ENCODE assay signal across 8 cellular contexts in the genomic region with DNA sequence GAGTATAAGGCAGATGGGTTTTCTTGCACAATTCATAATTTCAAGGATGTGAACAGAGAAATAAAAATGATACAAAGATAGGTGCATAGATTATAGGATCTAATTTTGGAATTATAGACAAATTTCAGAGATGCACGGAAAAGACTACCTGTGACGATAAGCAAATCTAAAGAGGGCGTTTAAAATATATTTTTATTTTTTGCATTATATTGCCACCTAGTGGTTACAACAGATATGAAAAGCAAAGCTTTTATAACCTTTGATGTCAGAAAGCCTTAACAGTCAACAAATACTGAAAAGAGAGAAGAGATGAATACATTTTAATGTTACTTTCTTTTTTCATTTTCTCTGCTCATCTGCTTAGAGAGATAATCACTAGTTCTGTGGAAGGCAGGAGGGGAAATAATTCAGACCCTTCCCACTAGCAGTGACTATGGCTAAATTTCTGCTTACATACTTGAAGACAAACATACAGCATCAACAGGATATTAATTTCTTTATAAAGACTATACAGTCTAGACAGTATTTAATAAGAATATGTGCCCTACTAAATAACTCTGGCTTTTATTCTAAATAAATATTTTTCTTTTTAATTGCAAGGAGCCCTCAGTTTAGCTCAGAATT. TPM values are rescaled to one million over a fixed set of nuclear protein-coding genes. Genes with fewer than 3 reads are reported as not detected.
DNase-seq lines count a peak whose midpoint lies in the region; ATAC-seq and TF ChIP-seq lines count a peak whose summit lies in the region.

No MANE protein-coding gene starts in this region.

- TF ChIP-seq CTCF in heart right ventricle (IDR thresholded peaks at IDR 0.05) (peak; percentile 36 to 79 (median 66)), brain (conservative IDR thresholded peaks at IDR 0.05) (peak; percentile 87 to 90)

- no peak overlapping the region for H2AK5ac ChIP-seq in mesenchymal stem cell (ENCODE audit: low read length, severe bottlenecking)

- no peaks in the 10 kb centered on the region for H3K27me3 Mint-ChIP-seq in brain

- no peak for ATAC-seq in heart right ventricle
- no peak for ATAC-seq in Right ventricle myocardium inferior
- peak; percentile 67 for ATAC-seq in HG02973 (IDR thresholded peaks at IDR 0.05; ENCODE audit: unreplicated experiment)

- H2BK120ac ChIP-seq in mesenchymal stem cell (ENCODE audit: low read depth, low read length), result no peak overlapping the region

- H3K4me1 ChIP-seq in heart right ventricle (no peaks in the 10 kb centered on the region), mesenchymal stem cell (ENCODE audit: control insufficient read depth, insufficient read depth, low read depth, low read length) (no peaks in the 10 kb centered on the region)

- H3K27me3 ChIP-seq in heart right ventricle (no peaks in the 10 kb centered on the region), mesenchymal stem cell (ENCODE audit: control insufficient read depth in 1 of 2, insufficient read depth in 1 of 2, low read length in 2 of 2) (no peaks in the 10 kb centered on the region)

- H3K9me3 ChIP-seq in heart right ventricle (no peaks in the 10 kb centered on the region), mesenchymal stem cell (ENCODE audit: control insufficient read depth, low read length) (no peaks in the 10 kb centered on the region)

- WGBS in heart right ventricle, 2 donors, result 0% methylated on average over 3 of the region's 3 CpGs
- WGBS in mesenchymal stem cell, result no CpG with 5 or more reads among the region's 3 CpGs

- H3K23ac ChIP-seq in mesenchymal stem cell (ENCODE audit: low read length in 2 of 2), result no peak overlapping the region

- no peak overlapping the region for H2AFZ ChIP-seq in mesenchymal stem cell (ENCODE audit: low read depth, low read length)

- no peaks in the 10 kb centered on the region for H3K79me1 ChIP-seq in mesenchymal stem cell (replicated peaks; ENCODE audit: low read length, poor library complexity, severe bottlenecking)

- H2BK5ac ChIP-seq in mesenchymal stem cell (ENCODE audit: low read depth, low read length, poor library complexity, severe bottlenecking), result no peak overlapping the region

- no peaks in the 10 kb centered on the region for H3K36me3 Mint-ChIP-seq in brain

- no peak overlapping the region for H4K91ac ChIP-seq in mesenchymal stem cell (ENCODE audit: low read length)

- no peak overlapping the region for H3K27ac Mint-ChIP-seq in brain

- DNase-seq in heart right ventricle, result no peak
- no peak for DNase-seq in Right ventricle myocardium inferior (ENCODE audit: missing footprints)
- peak; percentile 0 for DNase-seq in NCI-H2171 (lab: John Stamatoyannopoulos, UW)
- DNase-seq in mesenchymal stem cell, result peak; percentile 26
- DNase-seq in stimulated activated CD4-positive, alpha-beta T cell treated with anti-CD3 and anti-CD28 coated beads, Interleukin-2, amount 100 ng/mL, for 24 hours, result no peak
- no peak for DNase-seq in stimulated activated CD4-positive, alpha-beta T cell treated with anti-CD3 and anti-CD28 coated beads, Interleukin-4, amount 100 ng/mL, for 1 hour

- intact Hi-C loops in heart right ventricle (cut with DNase I) (loop anchor here in 8 of 10 donors (2.0 to 10.0 kb wide), 7 partner anchors 443 to 1046 kb away; no protein-coding TSS in a partner anchor), Right ventricle myocardium inferior (cut with DNase I) (loop anchor here (5.0 kb wide), 1 partner anchor 453 kb away; no protein-coding TSS in a partner anchor)

- H3K9me3 Mint-ChIP-seq in brain, result no peaks in the 10 kb centered on the region

- no peaks in the 10 kb centered on the region for H3K4me1 Mint-ChIP-seq in brain

- H3K18ac ChIP-seq in mesenchymal stem cell (ENCODE audit: low read depth in 1 of 2, low read length in 2 of 2), result no peak overlapping the region

- H3K27ac ChIP-seq in heart right ventricle (no peak overlapping the region), mesenchymal stem cell (ENCODE audit: low read length, poor library complexity, severe bottlenecking) (no peak overlapping the region)

- H2BK12ac ChIP-seq in mesenchymal stem cell (ENCODE audit: low read length in 2 of 2), result no peak overlapping the region

- H3K4me3 ChIP-seq in heart right ventricle (no peak overlapping the region), mesenchymal stem cell (ENCODE audit: insufficient read depth in 1 of 2, low read depth in 1 of 2, low read length in 2 of 2) (no peak overlapping the region)

- no peak overlapping the region for H3K14ac ChIP-seq in mesenchymal stem cell (ENCODE audit: low read length in 2 of 2)

- no peak overlapping the region for H4K8ac ChIP-seq in mesenchymal stem cell (ENCODE audit: low read length)

- no peak overlapping the region for H2BK15ac ChIP-seq in mesenchymal stem cell (ENCODE audit: low read depth, poor library complexity, severe bottlenecking)

- H3K4me2 ChIP-seq in mesenchymal stem cell (ENCODE audit: low read length, poor library complexity, severe bottlenecking), result no peak overlapping the region

- H3K4me3 Mint-ChIP-seq in brain, result no peak overlapping the region

- no peak overlapping the region for H3K4ac ChIP-seq in mesenchymal stem cell (ENCODE audit: low read depth in 1 of 2, low read length in 2 of 2)

- no peaks in the 10 kb centered on the region for H3K36me3 ChIP-seq in heart right ventricle
- no peaks in the 10 kb centered on the region for H3K36me3 ChIP-seq in mesenchymal stem cell (ENCODE audit: control insufficient read depth in 1 of 2, insufficient read depth in 2 of 2, low read depth in 1 of 2, low read length in 2 of 2)

- no peak overlapping the region for H3K9ac ChIP-seq in mesenchymal stem cell (ENCODE audit: low read length)

RNA-seq across cellular contexts. Expression of gene NTS, which starts 46.3 kb away (rescaled TPM):
- total RNA-seq in heart right ventricle (under 1 TPM in 2 of 10 donors, not detected in 8; 0.18 to 0.39 TPM), Right ventricle myocardium inferior (not detected)
- polyA plus RNA-seq in heart right ventricle (under 1 TPM; 0.07 to 0.22 TPM), brain (ENCODE audit: insufficient read depth, low read depth, low replicate concordance) (not detected)
- not detected for polyA plus RNA-seq in mesenchymal stem cell (2013, experiment 1 of 2)
- not detected for polyA plus RNA-seq in mesenchymal stem cell (2013, experiment 2 of 2)

Comparison
In these comparisons a context has a peak if more than half of its experiments do, and no peak if none do; other contexts are left out.
1. DNase-seq: peak in NCI-H2171 (single experiment) and mesenchymal stem cell (single experiment); none in heart right ventricle (0 of 2), Right ventricle myocardium inferior (single experiment), stimulated activated CD4-positive, alpha-beta T cell treated with anti-CD3 and anti-CD28 coated beads, Interleukin-2, amount 100 ng/mL, for 24 hours (0 of 2) and stimulated activated CD4-positive, alpha-beta T cell treated with anti-CD3 and anti-CD28 coated beads, Interleukin-4, amount 100 ng/mL, for 1 hour (single experiment).